In the genomic region with DNA sequence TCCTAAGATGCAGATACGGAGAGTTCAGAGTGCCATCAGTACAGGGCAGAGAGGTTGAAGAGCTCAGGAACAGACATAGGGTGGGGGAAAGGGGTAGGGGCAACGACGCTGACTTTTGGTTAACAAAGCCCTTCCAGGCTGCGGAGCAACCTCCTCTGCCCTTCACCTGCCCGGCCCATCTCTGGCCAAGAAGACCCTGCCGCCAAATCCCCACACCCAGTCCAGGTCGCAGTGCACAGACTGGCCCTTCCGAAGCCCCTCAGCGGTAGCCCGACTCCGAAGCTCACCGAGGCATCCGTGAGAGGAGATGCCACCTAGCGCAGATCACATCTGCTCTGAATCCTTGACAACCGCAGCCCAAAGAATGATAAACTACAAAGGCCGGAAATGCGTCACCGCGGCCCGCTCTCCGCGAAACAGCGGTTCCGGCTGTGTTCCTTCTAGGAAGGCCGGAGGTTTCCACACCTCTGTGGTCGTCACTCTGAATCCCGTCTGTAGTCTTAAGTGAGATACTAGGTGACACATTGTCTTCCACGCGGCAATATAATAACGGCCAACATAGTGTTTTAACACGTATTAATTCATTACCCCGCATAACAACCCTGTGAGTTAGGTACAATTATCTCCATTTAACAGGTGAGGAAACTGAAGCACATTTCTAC, we compare ENCODE assay signal across 1 cellular context.
TF ChIP-seq lines count a peak whose summit lies in the region.

ZSCAN23 (minus strand) TSS at position 380 of the 662 bp plus-strand sequence. CDS start 7,225 bp downstream, outside the sequence.

TF ChIP-seq in HepG2, 621 proteins besides CTCF, POLR2A, EP300 and RAD21 (continued from another document):
- TF ChIP-seq ZNF781 (CRISPR knock-in tag; IDR thresholded peaks at IDR 0.05; ENCODE audit: borderline replicate concordance, not compliant biosample characterization) (no peak), CREB1 (IDR thresholded peaks at IDR 0.05) (peak; percentile 80), CREB1 (CRISPR knock-in tag; IDR thresholded peaks at IDR 0.05) (peak; percentile 93)
